11 cellular contexts compared by ENCODE assay signal in genomic region chr10:8102708-8103401, GRCh38. TPM values are rescaled to one million over a fixed set of nuclear protein-coding genes. Genes with fewer than 3 reads are reported as not detected.
A peak's percentile ranks its signal among the peaks of the same experiment; 100 is the strongest.
DNase-seq lines count a peak whose midpoint lies in the region; ATAC-seq and FAIRE-seq lines count a peak whose summit lies in the region.
"Had no signal": no experiment of that assay in that cellular context is flagged by ENCODE, and none has a peak within 500 bp of the region (broad histone marks: within the 10 kb centered on the region; RNA-seq: fewer than 3 reads in every experiment).

No MANE protein-coding gene starts in this region.

- peak overlapping the region; percentile 7 for H2BK15ac ChIP-seq in neuronal stem cell (ENCODE audit: low read length)

- no peaks in the 10 kb centered on the region for H3K36me3 ChIP-seq in neuronal stem cell (replicated peaks in 1 of 2; ENCODE audit: control insufficient read depth in 2 of 2, insufficient read depth in 2 of 2, low read length in 2 of 2)
- H3K36me3 ChIP-seq: WERI-Rb-1 had no signal

- H2BK120ac ChIP-seq in neuronal stem cell (ENCODE audit: low read depth, low read length): no peak overlapping the region

- H4K91ac ChIP-seq in neuronal stem cell (ENCODE audit: low read depth, low read length, poor library complexity): no peak overlapping the region

- peak overlapping the region; percentile 67 for H3K18ac ChIP-seq in neuronal stem cell (ENCODE audit: low read length)

- peaks cover 0 to 13% (median 0%) of the 10 kb centered on the region in 3 experiments for H3K27me3 ChIP-seq in neuronal stem cell (ENCODE audit: control insufficient read depth in 3 of 3, insufficient read depth in 3 of 3, low read depth in 1 of 3, low read length in 3 of 3)

- peaks cover 0 to 9% of the 10 kb centered on the region in 2 donors for H3K4me1 ChIP-seq in neuronal stem cell (ENCODE audit: control insufficient read depth in 2 of 2, insufficient read depth in 1 of 2, low read depth in 1 of 2, low read length in 2 of 2)

- FAIRE-seq in urothelium cell line (lab: Jason Lieb, UNC): no peak

- ATAC-seq in GM18517 (IDR thresholded peaks at IDR 0.05; ENCODE audit: unreplicated experiment): peak; percentile 73
- ATAC-seq in GM21576 (IDR thresholded peaks at IDR 0.05; ENCODE audit: unreplicated experiment): peak; percentile 67
- ATAC-seq in HG03469 (IDR thresholded peaks at IDR 0.05; ENCODE audit: unreplicated experiment): peak; percentile 80

- no peak for DNase-seq in neuronal stem cell (ENCODE audit: low spot score)
- no peak for DNase-seq in urothelium cell line (ENCODE audit: low spot score)
- no peak for DNase-seq in hypothalamus (lab: John Stamatoyannopoulos, UW)
- no peak for DNase-seq in activated CD4-positive, alpha-beta T cell treated with anti-CD3 and anti-CD28 coated beads, Interleukin-2, amount 50 U/mL, for 4 hours
- no peak for DNase-seq in germinal center (ENCODE audit: low spot score)
- DNase-seq: CD4-positive, alpha-beta memory T cell; WERI-Rb-1 had no signal

- no peak overlapping the region for H3K27ac ChIP-seq in neuronal stem cell (replicated peaks; ENCODE audit: low read length)
- H3K27ac ChIP-seq: PC-9, WERI-Rb-1 had no signal

- no peak overlapping the region for H3K4me2 ChIP-seq in neuronal stem cell (ENCODE audit: insufficient read depth, low read length, poor library complexity, severe bottlenecking)
- H3K4me2 ChIP-seq: PC-9 had no signal

- no peak overlapping the region for H2AK5ac ChIP-seq in neuronal stem cell (ENCODE audit: low read depth, low read length)

- no peak overlapping the region for H3K4me3 ChIP-seq in neuronal stem cell (ENCODE audit: low read length in 2 of 2)
- H3K4me3 ChIP-seq: PC-9 had no signal

- H3K23ac ChIP-seq in neuronal stem cell (ENCODE audit: low read depth, low read length, poor library complexity): no peak overlapping the region

- no peaks in the 10 kb centered on the region for H3K79me1 ChIP-seq in neuronal stem cell (ENCODE audit: low read depth, low read length)

- H3K9ac ChIP-seq in neuronal stem cell (ENCODE audit: low read depth, low read length, poor library complexity): no peak overlapping the region

- no peak overlapping the region for H2BK5ac ChIP-seq in neuronal stem cell (ENCODE audit: low read length)

- H2AFZ ChIP-seq in neuronal stem cell (ENCODE audit: low read length): no peak overlapping the region
- H2AFZ ChIP-seq: PC-9 had no signal

- H3K4ac ChIP-seq in neuronal stem cell (ENCODE audit: low read length): no peak overlapping the region

- no peak overlapping the region for H2BK12ac ChIP-seq in neuronal stem cell (ENCODE audit: low read length)

- no CpG with 5 or more reads among the region's 13 CpGs for WGBS in neuronal stem cell (ENCODE audit: extremely low coverage in 2 of 2, insufficient read length in 2 of 2, insufficient replicate concordance in 1 of 2), 2 donors

- H4K8ac ChIP-seq in neuronal stem cell (ENCODE audit: low read depth, low read length): no peak overlapping the region

- no peak overlapping the region for H3K14ac ChIP-seq in neuronal stem cell (ENCODE audit: low read length)

- no peaks in the 10 kb centered on the region for H3K9me3 ChIP-seq in neuronal stem cell (replicated peaks in 1 of 2; ENCODE audit: control insufficient read depth in 2 of 2, insufficient read depth in 1 of 2, low read depth in 1 of 2, low read length in 2 of 2)

RNA-seq across cellular contexts. Expression of gene GATA3, which starts 48.4 kb away (rescaled TPM):
- polyA plus RNA-seq in neuronal stem cell (2013, experiment 1 of 2): 0.33 TPM
- 0.40 TPM for polyA plus RNA-seq in neuronal stem cell (2013, experiment 2 of 2)
